ENCODE assay signal across 26 cellular contexts in the genomic region with DNA sequence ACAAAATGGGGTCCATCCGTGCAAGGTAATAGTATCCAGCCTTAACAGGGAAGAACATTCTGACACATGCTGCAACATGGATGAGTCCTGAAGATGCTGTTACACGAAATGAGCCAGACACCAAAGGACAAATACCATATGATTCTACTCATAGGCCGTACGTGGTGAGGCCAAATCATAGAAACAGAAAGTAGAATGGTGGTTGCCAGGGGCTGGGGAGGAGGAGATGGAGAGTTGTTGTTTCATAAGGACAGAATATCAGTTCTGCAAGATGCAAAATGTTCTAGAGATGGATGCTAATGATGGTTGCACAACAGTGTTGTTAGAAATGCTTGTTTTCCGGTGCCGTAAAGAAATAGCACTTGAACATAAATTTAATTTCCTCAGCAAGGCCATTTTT. TPM values are rescaled to one million over a fixed set of nuclear protein-coding genes. Genes with fewer than 3 reads are reported as not detected.
A peak's percentile ranks its signal among the peaks of the same experiment; 100 is the strongest.
DNase-seq lines count a peak whose midpoint lies in the region; ATAC-seq and TF ChIP-seq lines count a peak whose summit lies in the region.
"Had no signal": no experiment of that assay in that cellular context is flagged by ENCODE, and none has a peak within 500 bp of the region (broad histone marks: within the 10 kb centered on the region; RNA-seq: fewer than 3 reads in every experiment).

No MANE protein-coding gene starts in this region.

- H3K4me3 ChIP-seq in MM.1S (ENCODE audit: low read length): no peak overlapping the region
- no peak overlapping the region for H3K4me3 ChIP-seq in colonic mucosa
- H3K4me3 ChIP-seq in esophagus squamous epithelium: no peak overlapping the region
- H3K4me3 ChIP-seq: PC-9, SK-N-MC had no signal

- in situ Hi-C loops in G401 (cut with HindIII; ENCODE audit: low sequenced_read_pairs): no loop called here

- no peaks in the 10 kb centered on the region for H3K79me2 ChIP-seq in MM.1S (ENCODE audit: low read length)

- TF ChIP-seq POLR2A in esophagus squamous epithelium (IDR thresholded peaks at IDR 0.05): no peak

- no peaks in the 10 kb centered on the region for H3K9me2 ChIP-seq in MM.1S (replicated peaks; ENCODE audit: insufficient read depth, low read length)

- no peaks in the 10 kb centered on the region; the same call in 1 of the 2 replicates for H3F3A ChIP-seq in MM.1S (ENCODE audit: insufficient read depth, low read length)

- no peaks in the 10 kb centered on the region for H3K36me3 ChIP-seq in MM.1S (replicated peaks; ENCODE audit: insufficient read depth, low read length)
- no peaks in the 10 kb centered on the region for H3K36me3 ChIP-seq in colonic mucosa
- H3K36me3 ChIP-seq in esophagus squamous epithelium: no peaks in the 10 kb centered on the region

- H3K27ac ChIP-seq in MM.1S (ENCODE audit: low read length) (no peak overlapping the region; the same call in 1 of the 2 replicates), colonic mucosa (peak overlapping the region; percentile 44), esophagus squamous epithelium (no peak overlapping the region)
- H3K27ac ChIP-seq: PC-9, SK-N-MC had no signal

- peaks cover 15% of the 10 kb centered on the region for H3K4me1 ChIP-seq in MM.1S (ENCODE audit: low read length)
- peaks cover 9% of the 10 kb centered on the region for H3K4me1 ChIP-seq in colonic mucosa
- H3K4me1 ChIP-seq in esophagus squamous epithelium: peaks cover 0 to 10% (median 0%) of the 10 kb centered on the region in 3 donors

- WGBS in esophagus squamous epithelium, 2 donors: 41 to 54% methylated on average over 6 of the region's 6 CpGs

- H3K27me3 ChIP-seq in MM.1S (replicated peaks; ENCODE audit: insufficient read depth, low read length) (peaks cover 12% of the 10 kb centered on the region), colonic mucosa (no peaks in the 10 kb centered on the region), esophagus squamous epithelium (peaks cover 0 to 45% (median 0%) of the 10 kb centered on the region in 4 donors)

- peak overlapping the region; percentile 41 for H3K4me2 ChIP-seq in MM.1S (ENCODE audit: low read depth, low read length)
- H3K4me2 ChIP-seq: PC-9 had no signal

- no peaks in the 10 kb centered on the region for H4K20me1 ChIP-seq in MM.1S (ENCODE audit: insufficient read depth, low read length)

- H2AFZ ChIP-seq in MM.1S (ENCODE audit: low read length): peak overlapping the region; percentile 33; the same call in 1 of the 2 replicates
- H2AFZ ChIP-seq: PC-9 had no signal

- H3K9me3 ChIP-seq in MM.1S (replicated peaks; ENCODE audit: insufficient read depth, low read length) (no peaks in the 10 kb centered on the region), colonic mucosa (no peaks in the 10 kb centered on the region), esophagus squamous epithelium (no peaks in the 10 kb centered on the region)

- intact Hi-C loops in colonic mucosa (cut with DNase I) (no loop called here), esophagus squamous epithelium (cut with DNase I) (no loop called here)

- TF ChIP-seq CTCF in MM.1S (IDR thresholded peaks at IDR 0.05; ENCODE audit: low read length) (no peak), colonic mucosa (IDR thresholded peaks at IDR 0.05) (no peak), esophagus squamous epithelium (IDR thresholded peaks at IDR 0.05) (no peak)

- no peak overlapping the region for H3K9ac ChIP-seq in MM.1S (ENCODE audit: low read length)
- no peak overlapping the region for H3K9ac ChIP-seq in colonic mucosa (ENCODE audit: low read depth in 2 of 2, low read length in 2 of 2)

- ATAC-seq in GM21717 (IDR thresholded peaks at IDR 0.05; ENCODE audit: unreplicated experiment) (no peak), HG02759 (IDR thresholded peaks at IDR 0.05; ENCODE audit: unreplicated experiment) (no peak)
- ATAC-seq: HepG2, T-helper 17 cell had no signal

- DNase-seq in NOMO-1 treated with DMSO at 0.1 percent for 48 hours (lab: John Stamatoyannopoulos, UW; ENCODE audit: unreplicated experiment): peak; percentile 12
- DNase-seq in NOMO-1 treated with dmso at 0.1 percent for 144 hours (lab: John Stamatoyannopoulos, UW; ENCODE audit: unreplicated experiment): no peak
- peak; percentile 45 for DNase-seq in MM.1S
- no peak for DNase-seq in colonic mucosa
- DNase-seq in G401 (ENCODE audit: low spot score): no peak
- DNase-seq in esophagus squamous epithelium (lab: John Stamatoyannopoulos, UW): no peak
- DNase-seq: AML-193; C1 segment of cervical spinal cord; Calu3; CD8-positive, alpha-beta memory T cell; DMS153; GF-D8; KBM-7; NCI-H187; NCI-H446; NCI-H526; PC-9; RPMI8226; SHP77 treated with DMSO at 0.1 percent for 48 hours; SW 1271; T-helper 17 cell had no signal

RNA-seq across cellular contexts. Expression of gene TBX10, which starts 2.6 kb away (rescaled TPM):
- total RNA-seq in colonic mucosa (10 to 100 TPM in 1 of 2 donors, 1 to 10 TPM in 1; 7.8 to 19.3 TPM), esophagus squamous epithelium (not detected)
- not detected in 2 replicates for total RNA-seq in G401 (2014; rRNA removed; shearing (Covaris generic))
- total RNA-seq: A172; Calu3; CD8-positive, alpha-beta memory T cell; PC-9; T-helper 17 cell had no signal

RNA-seq across cellular contexts. Expression of gene NUDT8, which starts 7.2 kb away (rescaled TPM):
- total RNA-seq in colonic mucosa: 10 to 100 TPM; 35.1 to 52.5 TPM
- total RNA-seq in G401 (2014; rRNA removed; shearing (Covaris generic)): 12.1 and 12.6 TPM in 2 replicates
- 10 to 100 TPM; 37.5 to 68.0 (median 47.0) TPM for total RNA-seq in esophagus squamous epithelium

RNA-seq across cellular contexts. Expression of gene ACY3, which starts 13.6 kb away (rescaled TPM):
- total RNA-seq in colonic mucosa (10 to 100 TPM; 10.6 to 13.8 TPM), esophagus squamous epithelium (under 1 TPM in 1 of 4 donors, not detected in 3; 0.44 TPM)
- total RNA-seq in G401 (2014; rRNA removed; shearing (Covaris generic)): not detected in 2 replicates

RNA-seq across cellular contexts. Expression of gene NDUFV1, which starts 30.2 kb away (rescaled TPM):
- total RNA-seq in colonic mucosa (100 to 1,000 TPM; 329 to 361 TPM), esophagus squamous epithelium (100 to 1,000 TPM; 206 to 260 (median 254) TPM)
- 412 and 488 TPM in 2 replicates for total RNA-seq in G401 (2014; rRNA removed; shearing (Covaris generic))

RNA-seq across cellular contexts. Expression of gene ALDH3B2, which starts 37.5 kb away (rescaled TPM):
- total RNA-seq in colonic mucosa (under 1 TPM; 0.08 to 0.89 TPM), esophagus squamous epithelium (100 to 1,000 TPM in 3 of 4 donors, 10 to 100 TPM in 1; 62.6 to 181 (median 120) TPM)
- total RNA-seq in G401 (2014; rRNA removed; shearing (Covaris generic)): not detected in 2 replicates
- total RNA-seq: A172; CD8-positive, alpha-beta memory T cell; HepG2; T-helper 17 cell had no signal

Comparison
In these comparisons a context has a peak if more than half of its experiments do, and no peak if none do; other contexts are left out.
1. DNase-seq: peak in NOMO-1 treated with DMSO at 0.1 percent for 48 hours (single experiment) and MM.1S (single experiment); none in NOMO-1 treated with dmso at 0.1 percent for 144 hours (single experiment), colonic mucosa (single experiment), G401 (single experiment) and esophagus squamous epithelium (single experiment).
2. RNA of gene ACY3, which starts 13.6 kb away (total RNA-seq): 10.6 to 13.8 TPM in colonic mucosa; 0.44 TPM in esophagus squamous epithelium and not detected in G401; every median in the first group is over 4 times any median in the second.